In genomic region chr11:68032003-68032402, GRCh38 we compare ENCODE assay signal across 10 cellular contexts. TPM values are rescaled to one million over a fixed set of nuclear protein-coding genes. Genes with fewer than 3 reads are reported as not detected.
A peak's percentile ranks its signal among the peaks of the same experiment; 100 is the strongest.
DNase-seq lines count a peak whose midpoint lies in the region; ATAC-seq and TF ChIP-seq lines count a peak whose summit lies in the region.
"Had no signal": no experiment of that assay in that cellular context is flagged by ENCODE, and none has a peak within 500 bp of the region (broad histone marks: within the 10 kb centered on the region; RNA-seq: fewer than 3 reads in every experiment).

No MANE protein-coding gene starts in this region.

- H3K4me3 ChIP-seq in IMR-90 (ENCODE audit: insufficient read depth, low read depth, low read length) (no peak overlapping the region), ascending aorta (peak overlapping the region; percentile 75 to 96), body of pancreas (no peak overlapping the region)
- H3K4me3 ChIP-seq in naive thymus-derived CD4-positive, alpha-beta T cell (ENCODE audit: low read length), result peak overlapping the region; percentile 98

- no peak overlapping the region for H3K18ac ChIP-seq in IMR-90 (ENCODE audit: low read depth, low read length)

- intact Hi-C loops in CD4-positive, alpha-beta T cell (cut with DNase I, micrococcal nuclease), result loop anchor here in 1 of 2 experiments (5.0 kb wide), 1 partner anchor 225 kb away; no protein-coding TSS in a partner anchor
- intact Hi-C loops in IMR-90 (cut with micrococcal nuclease), result no loop called here
- intact Hi-C loops in ascending aorta (cut with DNase I), result loop anchor here (10.0 kb wide), 2 partner anchors 227 to 433 kb away; partner anchors contain the start of gene PPP6R3
- intact Hi-C loops in naive thymus-derived CD4-positive, alpha-beta T cell (cut with micrococcal nuclease), result loop anchor here in 1 of 2 donors (10.0 kb wide), 2 partner anchors 183 to 243 kb away; partner anchors contain the start of genes C11orf24 and KMT5B
- intact Hi-C loops in body of pancreas (cut with DNase I), result no loop called here

- peak overlapping the region; percentile 94 for H3K4me3 Mint-ChIP-seq in CD4-positive, alpha-beta T cell
- H3K4me3 Mint-ChIP-seq in naive thymus-derived CD4-positive, alpha-beta T cell, result peak overlapping the region; percentile 90 to 99 (median 96)

- 0 out of 2 replicates have a peak overlapping the region, but pooled peaks have one; percentile 39 for H4K91ac ChIP-seq in IMR-90 (ENCODE audit: insufficient read depth, low read depth, low read length)

- peak overlapping the region; percentile 73 for H2AK9ac ChIP-seq in IMR-90 (replicated peaks; ENCODE audit: low read depth, low read length, poor library complexity)

- H2AK5ac ChIP-seq in IMR-90 (ENCODE audit: low read depth, low read length), result peak overlapping the region; percentile 32; the same call in 1 of the 2 replicates

- dilution Hi-C loops in IMR-90 (cut with HindIII; ENCODE audit: low sequenced_read_pairs, unreplicated experiment), result no loop called here

- no peak overlapping the region for H2BK120ac ChIP-seq in IMR-90 (ENCODE audit: low read depth, low read length)

- H4K20me1 ChIP-seq in IMR-90 (ENCODE audit: insufficient read depth, low read length), result no peaks in the 10 kb centered on the region

- DNase-seq in CD4-positive, alpha-beta T cell, result no peak
- DNase-seq in IMR-90, result no peak
- no peak for DNase-seq in ascending aorta (ENCODE audit: low spot score in 2 of 2)
- DNase-seq in naive thymus-derived CD4-positive, alpha-beta T cell, result no peak
- no peak for DNase-seq in NCI-H2107 treated with DMSO at 0.1 percent for 48 hours (lab: John Stamatoyannopoulos, UW; ENCODE audit: unreplicated experiment)
- no peak for DNase-seq in dermis blood vessel endothelial cell
- no peak for DNase-seq in body of pancreas
- no peak for DNase-seq in substantia nigra (lab: John Stamatoyannopoulos, UW)
- DNase-seq: NCI-H1092, SHP77 treated with DMSO at 0.1 percent for 48 hours had no signal

- TF ChIP-seq CTCF in CD4-positive, alpha-beta T cell (IDR thresholded peaks at IDR 0.05), result no peak
- TF ChIP-seq CTCF in IMR-90 (conservative IDR thresholded peaks at IDR 0.05; ENCODE audit: low read depth, low read length) (no peak), ascending aorta (IDR thresholded peaks at IDR 0.05) (no peak), body of pancreas (IDR thresholded peaks at IDR 0.05) (no peak)

- peaks cover 28% of the 10 kb centered on the region for H3K4me1 ChIP-seq in IMR-90 (ENCODE audit: control insufficient read depth, insufficient read depth, low read length)
- peaks cover 9 to 20% of the 10 kb centered on the region in 2 donors for H3K4me1 ChIP-seq in ascending aorta
- H3K4me1 ChIP-seq in naive thymus-derived CD4-positive, alpha-beta T cell (ENCODE audit: control insufficient read depth in 2 of 2, insufficient read depth in 2 of 2, low read length in 2 of 2), result peaks cover 11 to 21% of the 10 kb centered on the region in 2 donors
- H3K4me1 ChIP-seq in body of pancreas, result peaks cover 44% of the 10 kb centered on the region

- POLR2A ChIA-PET in CD4-positive, alpha-beta T cell (lab: Charles Lee), result interaction anchor here (0.8 kb wide), 1 partner anchor 126 kb away, joined by 3 read pairs; no protein-coding TSS in a partner anchor
- POLR2A ChIA-PET in IMR-90 (lab: Charles Lee; ENCODE audit: unreplicated experiment), result interaction anchor here (0.6 kb wide), 1 partner anchor 18 kb away, joined by 3 read pairs; no protein-coding TSS in a partner anchor
- POLR2A ChIA-PET in naive thymus-derived CD4-positive, alpha-beta T cell (lab: Charles Lee), result interaction anchor here (1.9 kb wide), 1 partner anchor 29 kb away, joined by 5 read pairs; no protein-coding TSS in a partner anchor

- H2BK20ac ChIP-seq in IMR-90 (ENCODE audit: low read depth, low read length), result no peak overlapping the region

- in situ Hi-C loops in IMR-90 (cut with MboI; ENCODE audit: low sequenced_read_pairs), result no loop called here

- peak overlapping the region; percentile 95 for H3K4me2 ChIP-seq in IMR-90 (ENCODE audit: low read depth, low read length)

- H4K5ac ChIP-seq in IMR-90 (ENCODE audit: low read depth, low read length), result no peak overlapping the region

- no TSS peak for BruUV-seq in IMR-90 (replicated peaks; lab: Mats Ljungman, UMichigan)

- no peaks in the 10 kb centered on the region for H3K9me3 Mint-ChIP-seq in CD4-positive, alpha-beta T cell
- no peaks in the 10 kb centered on the region for H3K9me3 Mint-ChIP-seq in naive thymus-derived CD4-positive, alpha-beta T cell

- peaks cover 15% of the 10 kb centered on the region for H3K36me3 Mint-ChIP-seq in CD4-positive, alpha-beta T cell (ENCODE audit: low read depth)
- H3K36me3 Mint-ChIP-seq in naive thymus-derived CD4-positive, alpha-beta T cell, result peaks cover 0 to 13% (median 3%) of the 10 kb centered on the region in 5 donors

- peaks cover 29% of the 10 kb centered on the region for H3K4me1 Mint-ChIP-seq in CD4-positive, alpha-beta T cell (ENCODE audit: low read depth)
- H3K4me1 Mint-ChIP-seq in naive thymus-derived CD4-positive, alpha-beta T cell, result peaks cover 17 to 36% (median 26%) of the 10 kb centered on the region in 7 donors

- H3K36me3 ChIP-seq in IMR-90 (ENCODE audit: control insufficient read depth, insufficient read depth, low read length), result peaks cover 12% of the 10 kb centered on the region
- H3K36me3 ChIP-seq in ascending aorta, result peaks cover 18 to 22% of the 10 kb centered on the region in 2 donors
- H3K36me3 ChIP-seq in naive thymus-derived CD4-positive, alpha-beta T cell (ENCODE audit: control insufficient read depth in 2 of 3, insufficient read depth in 3 of 3, low read length in 3 of 3), result peaks cover 0 to 41% (median 0%) of the 10 kb centered on the region in 3 experiments
- H3K36me3 ChIP-seq in body of pancreas (replicated peaks in 1 of 2; ENCODE audit: insufficient read depth in 1 of 2, low read depth in 2 of 2), result no peaks in the 10 kb centered on the region

- no peak overlapping the region for H2BK15ac ChIP-seq in IMR-90 (ENCODE audit: low read depth, low read length)

- peaks cover 29 to 55% of the 10 kb centered on the region in 2 experiments for H3K79me1 ChIP-seq in IMR-90 (ENCODE audit: low read depth in 1 of 2, low read length in 2 of 2)

- H3K27me3 ChIP-seq in CD4-positive, alpha-beta T cell (ENCODE audit: control insufficient read depth, insufficient read depth, low read length), result no peaks in the 10 kb centered on the region
- no peaks in the 10 kb centered on the region for H3K27me3 ChIP-seq in IMR-90 (ENCODE audit: control insufficient read depth, insufficient read depth, low read length)
- no peaks in the 10 kb centered on the region for H3K27me3 ChIP-seq in ascending aorta
- no peaks in the 10 kb centered on the region for H3K27me3 ChIP-seq in naive thymus-derived CD4-positive, alpha-beta T cell (ENCODE audit: control insufficient read depth in 2 of 2, insufficient read depth in 2 of 2, low read length in 2 of 2)
- no peaks in the 10 kb centered on the region for H3K27me3 ChIP-seq in body of pancreas

- peak overlapping the region; percentile 70 for H3K4ac ChIP-seq in IMR-90 (ENCODE audit: low read depth, low read length)

- H3K27ac Mint-ChIP-seq in CD4-positive, alpha-beta T cell, result peak overlapping the region; percentile 87
- H3K27ac Mint-ChIP-seq in naive thymus-derived CD4-positive, alpha-beta T cell, result peak overlapping the region; percentile 7 to 93 (median 75)

- H4K8ac ChIP-seq in IMR-90 (ENCODE audit: low read depth in 2 of 2, low read length in 2 of 2), result peak overlapping the region in 1 of 2 experiments; percentile 30; a peak in 1 of 4 replicates

- no peaks in the 10 kb centered on the region for H3K27me3 Mint-ChIP-seq in CD4-positive, alpha-beta T cell
- no peaks in the 10 kb centered on the region for H3K27me3 Mint-ChIP-seq in naive thymus-derived CD4-positive, alpha-beta T cell

- H3K14ac ChIP-seq in IMR-90 (replicated peaks; ENCODE audit: low read depth, low read length), result peak overlapping the region; percentile 37; the same call in 1 of the 2 replicates

- no peak overlapping the region for H2AFZ ChIP-seq in IMR-90 (replicated peaks; ENCODE audit: low read length, poor library complexity)

- no peak overlapping the region for H3K23ac ChIP-seq in IMR-90 (ENCODE audit: low read depth, low read length)

- TF ChIP-seq RAD21 in IMR-90 (IDR thresholded peaks at IDR 0.05; ENCODE audit: low read length), result no peak

- H3K9me3 ChIP-seq in CD4-positive, alpha-beta T cell (ENCODE audit: control insufficient read depth, low read length), result no peaks in the 10 kb centered on the region
- no peaks in the 10 kb centered on the region for H3K9me3 ChIP-seq in IMR-90 (ENCODE audit: control insufficient read depth, insufficient read depth, low read length)
- no peaks in the 10 kb centered on the region for H3K9me3 ChIP-seq in ascending aorta
- no peaks in the 10 kb centered on the region for H3K9me3 ChIP-seq in naive thymus-derived CD4-positive, alpha-beta T cell (ENCODE audit: control insufficient read depth in 2 of 3, low read length in 3 of 3)
- H3K9me3 ChIP-seq in body of pancreas, result no peaks in the 10 kb centered on the region

- CTCF ChIA-PET in CD4-positive, alpha-beta T cell (lab: Charles Lee), result no interaction called here
- CTCF ChIA-PET in IMR-90 (lab: Yijun Ruan, JAX), result no interaction called here
- CTCF ChIA-PET in naive thymus-derived CD4-positive, alpha-beta T cell (lab: Charles Lee), result no interaction called here

- TF ChIP-seq POLR2A in IMR-90 (IDR thresholded peaks at IDR 0.05; ENCODE audit: low read depth, low read length) (no peak), body of pancreas (IDR thresholded peaks at IDR 0.05) (no peak)

- ATAC-seq in CD4-positive, alpha-beta T cell (ENCODE audit: poor library complexity), result no peak
- ATAC-seq in IMR-90 (ENCODE audit: low read depth) (no peak), body of pancreas (no peak)
- ATAC-seq in naive thymus-derived CD4-positive, alpha-beta T cell, result no peak

- H3K56ac ChIP-seq in IMR-90 (ENCODE audit: extremely low read depth, insufficient read depth, low read length), result no peak overlapping the region

- no peak overlapping the region; the same call in 1 of the 2 replicates for H3K9ac ChIP-seq in IMR-90 (ENCODE audit: low read depth, low read length)

- H2BK5ac ChIP-seq in IMR-90 (ENCODE audit: low read depth, low read length, poor library complexity, severe bottlenecking), result no peak overlapping the region

- WGBS in IMR-90 (ENCODE audit: extremely low coverage in 2 of 2, insufficient read length in 1 of 2), 2 experiments, result 100% methylated on average over 2 of the region's 9 CpGs; no CpG with 5 or more reads in 1 of the 2 experiments
- 85% methylated on average over 8 of the region's 9 CpGs; no CpG with 5 or more reads in 1 of the 2 donors for WGBS in body of pancreas, 2 donors

- peaks cover 7% of the 10 kb centered on the region for H3K9me1 ChIP-seq in IMR-90 (ENCODE audit: insufficient read depth, low read length)

- no peak overlapping the region for H3K27ac ChIP-seq in CD4-positive, alpha-beta T cell (ENCODE audit: low read depth, low read length)
- H3K27ac ChIP-seq in IMR-90 (ENCODE audit: insufficient read depth, low read length) (no peak overlapping the region), ascending aorta (no peak overlapping the region), body of pancreas (peak overlapping the region in 2 of 4 donors; percentile 84 to 87), substantia nigra (ENCODE audit: low read depth, low read length, poor library complexity, severe bottlenecking) (no peak overlapping the region)
- H3K27ac ChIP-seq in naive thymus-derived CD4-positive, alpha-beta T cell (ENCODE audit: low read depth, low read length), result peak overlapping the region; percentile 97

RNA-seq across cellular contexts. Expression of gene NDUFS8, which starts 1.5 kb away (rescaled TPM):
- total RNA-seq in CD4-positive, alpha-beta T cell, result 10 to 100 TPM; 70.5 to 72.5 TPM
- 80.0 and 85.9 TPM in 2 replicates for total RNA-seq in IMR-90 (2012; rRNA removed)
- polyA plus RNA-seq in IMR-90 (2012; rRNA removed), result 131 and 165 TPM in 2 replicates
- 305 and 345 TPM in 2 replicates for polyA plus RNA-seq in IMR-90 (2012; cell fraction: cytosol; rRNA removed)
- polyA plus RNA-seq in IMR-90 (2012; cell fraction: nucleus; rRNA removed; ENCODE audit: low replicate concordance), result 87.1 and 239 TPM in 2 replicates
- total RNA-seq in ascending aorta, result 316 TPM
- 100 to 1,000 TPM in 1 of 5 experiments, 10 to 100 TPM in 4; 67.1 to 126 (median 80.1) TPM for total RNA-seq in naive thymus-derived CD4-positive, alpha-beta T cell
- polyA plus RNA-seq in naive thymus-derived CD4-positive, alpha-beta T cell, result 100 to 1,000 TPM; 172 to 197 TPM
- total RNA-seq in dermis blood vessel endothelial cell, result 104 and 109 TPM in 2 replicates
- 100 to 1,000 TPM; 108 to 109 TPM for total RNA-seq in body of pancreas

RNA-seq across cellular contexts. Expression of gene TCIRG1, which starts 6.8 kb away (rescaled TPM):
- total RNA-seq in CD4-positive, alpha-beta T cell, result 100 to 1,000 TPM; 202 to 207 TPM
- total RNA-seq in IMR-90 (2012; rRNA removed) (25.3 and 30.8 TPM in 2 replicates), ascending aorta (385 TPM), dermis blood vessel endothelial cell (81.3 and 110 TPM in 2 replicates), body of pancreas (100 to 1,000 TPM; 488 to 798 TPM)
- 117 and 148 TPM in 2 replicates for polyA plus RNA-seq in IMR-90 (2012; rRNA removed)
- 31.2 and 68.1 TPM in 2 replicates for polyA plus RNA-seq in IMR-90 (2012; cell fraction: cytosol; rRNA removed)
- 905 and 2,934 TPM in 2 replicates for polyA plus RNA-seq in IMR-90 (2012; cell fraction: nucleus; rRNA removed; ENCODE audit: low replicate concordance)
- 100 to 1,000 TPM; 164 to 381 (median 194) TPM for total RNA-seq in naive thymus-derived CD4-positive, alpha-beta T cell
- polyA plus RNA-seq in naive thymus-derived CD4-positive, alpha-beta T cell, result 10 to 100 TPM; 27.3 to 39.0 TPM

RNA-seq across cellular contexts. Expression of gene ALDH3B1, which starts 21.9 kb away (rescaled TPM):
- total RNA-seq in CD4-positive, alpha-beta T cell, result under 1 TPM; 0.34 to 0.44 TPM
- total RNA-seq in IMR-90 (2012; rRNA removed) (11.8 and 11.9 TPM in 2 replicates), ascending aorta (42.8 TPM), dermis blood vessel endothelial cell (0.65 and 0.68 TPM in 2 replicates), body of pancreas (10 to 100 TPM; 15.2 to 18.4 TPM)
- polyA plus RNA-seq in IMR-90 (2012; rRNA removed), result 22.8 and 28.5 TPM in 2 replicates
- polyA plus RNA-seq in IMR-90 (2012; cell fraction: cytosol; rRNA removed), result 18.0 and 34.9 TPM in 2 replicates
- 29.6 and 66.4 TPM in 2 replicates for polyA plus RNA-seq in IMR-90 (2012; cell fraction: nucleus; rRNA removed; ENCODE audit: low replicate concordance)
- 10 to 100 TPM in 1 of 5 experiments, 1 to 10 TPM in 1, under 1 TPM in 2, not detected in 1; 0.57 to 29.5 (median 1.9) TPM for total RNA-seq in naive thymus-derived CD4-positive, alpha-beta T cell
- under 1 TPM in 1 of 2 donors, not detected in 1; 0.05 TPM for polyA plus RNA-seq in naive thymus-derived CD4-positive, alpha-beta T cell

RNA-seq across cellular contexts. Expression of gene UNC93B1, which starts 28.1 kb away (rescaled TPM):
- 10 to 100 TPM; 21.3 to 22.0 TPM for total RNA-seq in CD4-positive, alpha-beta T cell
- total RNA-seq in IMR-90 (2012; rRNA removed) (10.6 and 10.9 TPM in 2 replicates), ascending aorta (74.7 TPM), dermis blood vessel endothelial cell (21.1 and 23.3 TPM in 2 replicates), body of pancreas (10 to 100 TPM; 33.9 to 40.5 TPM)
- polyA plus RNA-seq in IMR-90 (2012; rRNA removed), result 18.8 and 19.2 TPM in 2 replicates
- polyA plus RNA-seq in IMR-90 (2012; cell fraction: cytosol; rRNA removed), result 10.1 and 28.4 TPM in 2 replicates
- 48.5 and 108 TPM in 2 replicates for polyA plus RNA-seq in IMR-90 (2012; cell fraction: nucleus; rRNA removed; ENCODE audit: low replicate concordance)
- 10 to 100 TPM; 10.1 to 76.3 (median 21.1) TPM for total RNA-seq in naive thymus-derived CD4-positive, alpha-beta T cell
- polyA plus RNA-seq in naive thymus-derived CD4-positive, alpha-beta T cell, result 10 to 100 TPM in 1 of 2 donors, 1 to 10 TPM in 1; 4.3 to 12.7 TPM

Comparison
In these comparisons a context has a peak if more than half of its experiments do, and no peak if none do; other contexts are left out.
1. H3K4me3 ChIP-seq: peak in ascending aorta (2 of 2) and naive thymus-derived CD4-positive, alpha-beta T cell (single experiment); none in IMR-90 (single experiment) and body of pancreas (0 of 2).